Comparison of ENCODE assay signal across 33 cellular contexts in genomic region chr12:116074686-116075085, GRCh38.
A peak's percentile ranks its signal among the peaks of the same experiment; 100 is the strongest.
DNase-seq lines count a peak whose midpoint lies in the region; ATAC-seq, FAIRE-seq and TF ChIP-seq lines count a peak whose summit lies in the region.
"Had no signal": no experiment of that assay in that cellular context is flagged by ENCODE, and none has a peak within 500 bp of the region (broad histone marks: within the 10 kb centered on the region; RNA-seq: fewer than 3 reads in every experiment).

No MANE protein-coding gene starts in this region.

- no peak overlapping the region for H3K4ac ChIP-seq in IMR-90 (ENCODE audit: low read depth, low read length)

- H4K5ac ChIP-seq in IMR-90 (ENCODE audit: low read depth, low read length) = no peak overlapping the region

- H4K8ac ChIP-seq in IMR-90 (ENCODE audit: low read depth in 2 of 2, low read length in 2 of 2) = no peak overlapping the region

- TF ChIP-seq CTCF in IMR-90 (conservative IDR thresholded peaks at IDR 0.05; ENCODE audit: low read depth, low read length) (no peak), activated B cell treated with CpG ODN at 0.5 μM for 24 hours (IDR thresholded peaks at IDR 0.05) (no peak), keratinocyte (optimal IDR thresholded peaks at IDR 0.05 in 1 of 3, IDR thresholded peaks at IDR 0.05 in 1 of 3, conservative IDR thresholded peaks at IDR 0.05 in 1 of 3; ENCODE audit: extremely low read depth in 1 of 3, insufficient read depth in 2 of 3, low read length in 3 of 3) (no peak), type B pancreatic cell (conservative IDR thresholded peaks at IDR 0.05) (no peak)

- H3K9me3 ChIP-seq in IMR-90 (ENCODE audit: control insufficient read depth, insufficient read depth, low read length) (no peaks in the 10 kb centered on the region), keratinocyte (ENCODE audit: control insufficient read depth, low read depth, low read length) (no peaks in the 10 kb centered on the region)
- H3K9me3 ChIP-seq: esophagus squamous epithelium, gastrocnemius medialis, right atrium auricular region had no signal

- dilution Hi-C loops in IMR-90 (cut with HindIII; ENCODE audit: low sequenced_read_pairs, unreplicated experiment) (no loop called here), keratinocyte (cut with MboI; ENCODE audit: extremely low pct_ligation_motif_present, low sequenced_read_pairs) (no loop called here)

- H3K27ac ChIP-seq in IMR-90 (ENCODE audit: insufficient read depth, low read length) (no peak overlapping the region), keratinocyte (ENCODE audit: control insufficient read depth, insufficient read depth, low read length) (no peak overlapping the region)
- H3K27ac ChIP-seq: esophagus squamous epithelium, gastrocnemius medialis, right atrium auricular region had no signal

- H2BK20ac ChIP-seq in IMR-90 (ENCODE audit: low read depth, low read length) = no peak overlapping the region

- in situ Hi-C loops in IMR-90 (cut with MboI; ENCODE audit: low sequenced_read_pairs) = no loop called here

- no peak overlapping the region for H2BK120ac ChIP-seq in IMR-90 (ENCODE audit: low read depth, low read length)

- H3K27me3 ChIP-seq in IMR-90 (ENCODE audit: control insufficient read depth, insufficient read depth, low read length) = no peaks in the 10 kb centered on the region
- H3K27me3 ChIP-seq in keratinocyte (ENCODE audit: control insufficient read depth, extremely low read depth, insufficient read depth, low read length) = no peaks in the 10 kb centered on the region
- H3K27me3 ChIP-seq: esophagus squamous epithelium, gastrocnemius medialis, right atrium auricular region had no signal

- peak overlapping the region; percentile 27 for H3K27ac Mint-ChIP-seq in activated B cell treated with CpG ODN at 0.5 μM for 24 hours
- H3K27ac Mint-ChIP-seq in type B pancreatic cell = no peak overlapping the region
- H3K27ac Mint-ChIP-seq: activated CD4-positive, alpha-beta memory T cell treated with anti-CD3 and anti-CD28 coated beads, Interleukin-2, amount 10 ng/mL, durations not matched to agents 7 days and 5 days; activated naive CD4-positive, alpha-beta T cell treated with anti-CD3 and anti-CD28 coated beads, Interleukin-2, amount 10 ng/mL, durations not matched to agents 7 days and 5 days; activated T-helper 17 cell treated with anti-CD3 and anti-CD28 coated beads, Interleukin-2, amount 50 U/mL, for 72 hours had no signal

- H3K4me2 ChIP-seq in IMR-90 (ENCODE audit: low read depth, low read length) (no peak overlapping the region), keratinocyte (ENCODE audit: control insufficient read depth, extremely low read depth, insufficient read depth, low read depth, low read length) (no peak overlapping the region)

- H3K56ac ChIP-seq in IMR-90 (ENCODE audit: extremely low read depth, insufficient read depth, low read length) = no peak overlapping the region

- H3K36me3 Mint-ChIP-seq in activated B cell treated with CpG ODN at 0.5 μM for 24 hours (ENCODE audit: low read depth) (peaks cover 8% of the 10 kb centered on the region), type B pancreatic cell (no peaks in the 10 kb centered on the region)

- no peak overlapping the region for H2AFZ ChIP-seq in IMR-90 (replicated peaks; ENCODE audit: low read length, poor library complexity)
- no peak overlapping the region for H2AFZ ChIP-seq in keratinocyte (ENCODE audit: control insufficient read depth, low read length)

- FAIRE-seq in keratinocyte (lab: Jason Lieb, UNC) = peak; percentile 17
- FAIRE-seq: endometrium, GM12892 had no signal

- H4K91ac ChIP-seq in IMR-90 (ENCODE audit: insufficient read depth, low read depth, low read length) = no peak overlapping the region

- H3K4me3 Mint-ChIP-seq in activated B cell treated with CpG ODN at 0.5 μM for 24 hours (no peak overlapping the region), type B pancreatic cell (peak overlapping the region; percentile 42)
- H3K4me3 Mint-ChIP-seq: activated CD4-positive, alpha-beta memory T cell treated with anti-CD3 and anti-CD28 coated beads, Interleukin-2, amount 10 ng/mL, durations not matched to agents 7 days and 5 days; activated naive CD4-positive, alpha-beta T cell treated with anti-CD3 and anti-CD28 coated beads, Interleukin-2, amount 10 ng/mL, durations not matched to agents 7 days and 5 days; activated T-helper 17 cell treated with anti-CD3 and anti-CD28 coated beads, Interleukin-2, amount 50 U/mL, for 72 hours; brain; stimulated activated naive CD8-positive, alpha-beta T cell treated with anti-CD3 and anti-CD28 coated beads, Interleukin-15, amount 100 ng/mL, for 72 hours had no signal

- no peak overlapping the region for H2BK5ac ChIP-seq in IMR-90 (ENCODE audit: low read depth, low read length, poor library complexity, severe bottlenecking)

- H3K79me1 ChIP-seq in IMR-90 (ENCODE audit: low read depth in 1 of 2, low read length in 2 of 2) = peaks cover 19 to 62% of the 10 kb centered on the region in 2 experiments; a peak in 3 of 4 replicates

- H3K27me3 Mint-ChIP-seq in activated B cell treated with CpG ODN at 0.5 μM for 24 hours (no peaks in the 10 kb centered on the region), type B pancreatic cell (no peaks in the 10 kb centered on the region)
- H3K27me3 Mint-ChIP-seq: activated CD4-positive, alpha-beta memory T cell treated with anti-CD3 and anti-CD28 coated beads, Interleukin-2, amount 10 ng/mL, durations not matched to agents 7 days and 5 days; activated naive CD4-positive, alpha-beta T cell treated with anti-CD3 and anti-CD28 coated beads, Interleukin-2, amount 10 ng/mL, durations not matched to agents 7 days and 5 days; activated T-helper 17 cell treated with anti-CD3 and anti-CD28 coated beads, Interleukin-2, amount 50 U/mL, for 72 hours; brain; stimulated activated naive CD8-positive, alpha-beta T cell treated with anti-CD3 and anti-CD28 coated beads, Interleukin-15, amount 100 ng/mL, for 72 hours had no signal

- H3K4me1 Mint-ChIP-seq in activated B cell treated with CpG ODN at 0.5 μM for 24 hours (peaks cover 12% of the 10 kb centered on the region), type B pancreatic cell (ENCODE audit: unreplicated experiment) (peaks cover 18% of the 10 kb centered on the region)

- ATAC-seq in IMR-90 (ENCODE audit: low read depth) (no peak), activated B cell treated with CpG ODN at 0.5 μM for 24 hours (ENCODE audit: low read depth) (no peak), HG02938 (IDR thresholded peaks at IDR 0.05; ENCODE audit: unreplicated experiment) (no peak), HG03521 (IDR thresholded peaks at IDR 0.05; ENCODE audit: unreplicated experiment) (no peak), GM18498 (IDR thresholded peaks at IDR 0.05; ENCODE audit: unreplicated experiment) (no peak)
- ATAC-seq: activated T-helper 17 cell treated with anti-CD3 and anti-CD28 coated beads, Interleukin-2, amount 50 U/mL, for 72 hours; left cardiac atrium; stimulated activated naive CD8-positive, alpha-beta T cell treated with anti-CD3 and anti-CD28 coated beads, Interleukin-15, amount 100 ng/mL, for 72 hours had no signal

- TF ChIP-seq POLR2A in IMR-90 (IDR thresholded peaks at IDR 0.05; ENCODE audit: low read depth, low read length) = no peak

- no CpG with 5 or more reads among the region's 1 CpG for WGBS in IMR-90 (ENCODE audit: extremely low coverage in 2 of 2, insufficient read length in 1 of 2), 2 experiments

- intact Hi-C loops in IMR-90 (cut with micrococcal nuclease) (no loop called here), activated B cell treated with CpG ODN at 0.5 μM for 24 hours (cut with micrococcal nuclease) (no loop called here)

- CTCF ChIA-PET in IMR-90 (lab: Yijun Ruan, JAX) (interaction anchor here (1.8 kb wide), 1 partner anchor 11 kb away, joined by 6 read pairs; no protein-coding TSS in a partner anchor), activated B cell treated with CpG ODN at 0.5 μM for 24 hours (lab: Charles Lee) (interaction anchor here (2.2 kb wide), 1 partner anchor 162 kb away, joined by 5 read pairs; no protein-coding TSS in a partner anchor)

- H3K18ac ChIP-seq in IMR-90 (ENCODE audit: low read depth, low read length) = no peak overlapping the region

- DNase-seq in IMR-90 (no peak), activated B cell treated with CpG ODN at 0.5 μM for 24 hours (no peak), keratinocyte (ENCODE audit: low read depth, low spot score) (no peak), type B pancreatic cell (ENCODE audit: extremely low spot score, unreplicated experiment) (no peak)
- DNase-seq: activated CD4-positive, alpha-beta memory T cell treated with anti-CD3 and anti-CD28 coated beads, Interleukin-2, amount 10 ng/mL, durations not matched to agents 7 days and 5 days; activated CD4-positive, alpha-beta T cell treated with anti-CD3 and anti-CD28 coated beads for 1 hour; activated CD8-positive, alpha-beta memory T cell treated with anti-CD3 and anti-CD28 coated beads, Interleukin-2, amount 50 U/mL, for 4 hours; activated naive CD4-positive, alpha-beta T cell treated with anti-CD3 and anti-CD28 coated beads, Interleukin-2, amount 10 ng/mL, durations not matched to agents 7 days and 5 days; C1 segment of cervical spinal cord; cerebellar nuclear complex; COR-L47; esophagus squamous epithelium; gastrocnemius medialis; KG1; left cardiac atrium; MM.1S; NCI-H1105 treated with DMSO at 0.1 percent for 48 hours; NCI-H2029; NCI-H524 treated with DMSO at 0.1 percent for 48 hours; PC-3; stimulated activated CD4-positive, alpha-beta T cell treated with anti-CD3 and anti-CD28 coated beads, Interleukin-2, amount 100 ng/mL, for 24 hours; stimulated activated naive CD8-positive, alpha-beta T cell treated with anti-CD3 and anti-CD28 coated beads, Interleukin-15, amount 100 ng/mL, for 72 hours; T-helper 2 cell had no signal

- H2AK5ac ChIP-seq in IMR-90 (ENCODE audit: low read depth, low read length) = no peak overlapping the region

- no peak overlapping the region for H3K4me3 ChIP-seq in IMR-90 (ENCODE audit: insufficient read depth, low read depth, low read length)
- H3K4me3 ChIP-seq in keratinocyte (ENCODE audit: control insufficient read depth in 2 of 3, extremely low read depth in 1 of 3, insufficient read depth in 2 of 3, low read depth in 1 of 3, low read length in 3 of 3) = no peak overlapping the region
- H3K4me3 ChIP-seq: esophagus squamous epithelium, gastrocnemius medialis, lung, right atrium auricular region had no signal

- H2BK15ac ChIP-seq in IMR-90 (ENCODE audit: low read depth, low read length) = no peak overlapping the region

- H3K23ac ChIP-seq in IMR-90 (ENCODE audit: low read depth, low read length) = no peak overlapping the region

- no peak overlapping the region for H3K9ac ChIP-seq in IMR-90 (ENCODE audit: low read depth, low read length)
- no peak overlapping the region for H3K9ac ChIP-seq in keratinocyte (ENCODE audit: control insufficient read depth, extremely low read depth, insufficient read depth, low read length)
- H3K9ac ChIP-seq: parathyroid adenoma had no signal

- H3K9me3 Mint-ChIP-seq in activated B cell treated with CpG ODN at 0.5 μM for 24 hours (no peaks in the 10 kb centered on the region), type B pancreatic cell (no peaks in the 10 kb centered on the region)
- H3K9me3 Mint-ChIP-seq: activated CD4-positive, alpha-beta memory T cell treated with anti-CD3 and anti-CD28 coated beads, Interleukin-2, amount 10 ng/mL, durations not matched to agents 7 days and 5 days; activated naive CD4-positive, alpha-beta T cell treated with anti-CD3 and anti-CD28 coated beads, Interleukin-2, amount 10 ng/mL, durations not matched to agents 7 days and 5 days; activated T-helper 17 cell treated with anti-CD3 and anti-CD28 coated beads, Interleukin-2, amount 50 U/mL, for 72 hours; brain; stimulated activated naive CD8-positive, alpha-beta T cell treated with anti-CD3 and anti-CD28 coated beads, Interleukin-15, amount 100 ng/mL, for 72 hours had no signal

- no peak overlapping the region for H2AK9ac ChIP-seq in IMR-90 (replicated peaks; ENCODE audit: low read depth, low read length, poor library complexity)

- POLR2A ChIA-PET in IMR-90 (lab: Charles Lee; ENCODE audit: unreplicated experiment) = no interaction called here
- POLR2A ChIA-PET in activated B cell treated with CpG ODN at 0.5 μM for 24 hours (lab: Charles Lee) = no interaction called here

- no peaks in the 10 kb centered on the region; the same call in 1 of the 2 replicates for H4K20me1 ChIP-seq in IMR-90 (ENCODE audit: insufficient read depth, low read length)
- H4K20me1 ChIP-seq in keratinocyte (ENCODE audit: control insufficient read depth, extremely low read depth, insufficient read depth, low read length) = peaks cover 9% of the 10 kb centered on the region

- no peak for TF ChIP-seq RAD21 in IMR-90 (IDR thresholded peaks at IDR 0.05; ENCODE audit: low read length)

- peaks cover 3% of the 10 kb centered on the region; the same call in 1 of the 2 replicates for H3K9me1 ChIP-seq in IMR-90 (ENCODE audit: insufficient read depth, low read length)
- H3K9me1 ChIP-seq in keratinocyte (ENCODE audit: control insufficient read depth, extremely low read depth, insufficient read depth, low read length) = no peaks in the 10 kb centered on the region

- H3K79me2 ChIP-seq in keratinocyte (ENCODE audit: control insufficient read depth, insufficient read depth, low read length) = peaks cover 40% of the 10 kb centered on the region

- H3K4me1 ChIP-seq in IMR-90 (ENCODE audit: control insufficient read depth, insufficient read depth, low read length) (0 out of 2 replicates have a peak, but pooled peaks cover 1% of the 10 kb centered on the region), keratinocyte (ENCODE audit: control insufficient read depth, extremely low read depth, insufficient read depth, low read length) (peaks cover 7% of the 10 kb centered on the region)

- H3K36me3 ChIP-seq in IMR-90 (ENCODE audit: control insufficient read depth, insufficient read depth, low read length) = no peaks in the 10 kb centered on the region
- no peaks in the 10 kb centered on the region for H3K36me3 ChIP-seq in keratinocyte (ENCODE audit: control insufficient read depth in 2 of 2, extremely low read depth in 1 of 2, insufficient read depth in 2 of 2, low read length in 2 of 2)
- H3K36me3 ChIP-seq: gastrocnemius medialis, right atrium auricular region had no signal

- no peak overlapping the region for H3K14ac ChIP-seq in IMR-90 (replicated peaks; ENCODE audit: low read depth, low read length)

- BruUV-seq in IMR-90 (replicated peaks; lab: Mats Ljungman, UMichigan) = no TSS peak
